In the genomic region with DNA sequence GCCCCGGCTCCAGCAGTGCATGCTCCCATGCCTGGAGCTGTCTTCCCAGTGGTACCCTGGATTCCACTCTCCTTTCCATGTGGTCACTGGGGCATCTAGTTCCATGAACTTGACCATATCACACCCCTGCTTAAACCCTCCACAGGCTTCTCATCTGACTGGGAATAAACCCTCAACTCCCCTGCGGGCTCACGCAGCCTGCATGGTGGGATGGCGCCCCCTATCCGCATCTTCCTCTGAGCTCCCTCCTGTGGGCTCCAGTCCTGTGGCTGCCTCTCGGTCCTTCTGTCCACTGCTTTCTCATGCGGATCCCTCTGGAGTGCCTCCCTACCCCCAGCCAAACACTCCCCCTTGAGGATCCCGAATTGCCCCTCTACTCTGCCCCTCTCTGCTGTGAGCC, we compare ENCODE assay signal across 1 cellular context.
TF ChIP-seq lines count a peak whose summit lies in the region.

No MANE protein-coding gene starts in this region.

TF ChIP-seq in GM12878, 131 proteins besides CTCF, POLR2A, EP300 and RAD21:
- TF ChIP-seq, protein P1, sequence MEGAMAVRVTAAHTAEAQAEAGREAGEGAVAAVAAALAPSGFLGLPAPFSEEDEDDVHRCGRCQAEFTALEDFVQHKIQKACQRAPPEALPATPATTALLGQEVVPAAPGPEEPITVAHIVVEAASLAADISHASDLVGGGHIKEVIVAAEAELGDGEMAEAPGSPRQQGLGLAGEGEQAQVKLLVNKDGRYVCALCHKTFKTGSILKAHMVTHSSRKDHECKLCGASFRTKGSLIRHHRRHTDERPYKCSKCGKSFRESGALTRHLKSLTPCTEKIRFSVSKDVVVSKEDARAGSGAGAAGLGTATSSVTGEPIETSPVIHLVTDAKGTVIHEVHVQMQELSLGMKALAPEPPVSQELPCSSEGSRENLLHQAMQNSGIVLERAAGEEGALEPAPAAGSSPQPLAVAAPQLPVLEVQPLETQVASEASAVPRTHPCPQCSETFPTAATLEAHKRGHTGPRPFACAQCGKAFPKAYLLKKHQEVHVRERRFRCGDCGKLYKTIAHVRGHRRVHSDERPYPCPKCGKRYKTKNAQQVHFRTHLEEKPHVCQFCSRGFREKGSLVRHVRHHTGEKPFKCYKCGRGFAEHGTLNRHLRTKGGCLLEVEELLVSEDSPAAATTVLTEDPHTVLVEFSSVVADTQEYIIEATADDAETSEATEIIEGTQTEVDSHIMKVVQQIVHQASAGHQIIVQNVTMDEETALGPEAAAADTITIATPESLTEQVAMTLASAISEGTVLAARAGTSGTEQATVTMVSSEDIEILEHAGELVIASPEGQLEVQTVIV (IDR thresholded peaks at IDR 0.05; ENCODE audit: borderline replicate concordance, partially characterized antibody), result no peak
- TF ChIP-seq RUNX3 (IDR thresholded peaks at IDR 0.05; ENCODE audit: low read length), result no peak
- TF ChIP-seq CHD4 (IDR thresholded peaks at IDR 0.05), result no peak
- TF ChIP-seq NFXL1 (IDR thresholded peaks at IDR 0.05; ENCODE audit: borderline replicate concordance), result no peak
- no peak for TF ChIP-seq BCLAF1 (IDR thresholded peaks at IDR 0.05)
- TF ChIP-seq, protein P2, sequence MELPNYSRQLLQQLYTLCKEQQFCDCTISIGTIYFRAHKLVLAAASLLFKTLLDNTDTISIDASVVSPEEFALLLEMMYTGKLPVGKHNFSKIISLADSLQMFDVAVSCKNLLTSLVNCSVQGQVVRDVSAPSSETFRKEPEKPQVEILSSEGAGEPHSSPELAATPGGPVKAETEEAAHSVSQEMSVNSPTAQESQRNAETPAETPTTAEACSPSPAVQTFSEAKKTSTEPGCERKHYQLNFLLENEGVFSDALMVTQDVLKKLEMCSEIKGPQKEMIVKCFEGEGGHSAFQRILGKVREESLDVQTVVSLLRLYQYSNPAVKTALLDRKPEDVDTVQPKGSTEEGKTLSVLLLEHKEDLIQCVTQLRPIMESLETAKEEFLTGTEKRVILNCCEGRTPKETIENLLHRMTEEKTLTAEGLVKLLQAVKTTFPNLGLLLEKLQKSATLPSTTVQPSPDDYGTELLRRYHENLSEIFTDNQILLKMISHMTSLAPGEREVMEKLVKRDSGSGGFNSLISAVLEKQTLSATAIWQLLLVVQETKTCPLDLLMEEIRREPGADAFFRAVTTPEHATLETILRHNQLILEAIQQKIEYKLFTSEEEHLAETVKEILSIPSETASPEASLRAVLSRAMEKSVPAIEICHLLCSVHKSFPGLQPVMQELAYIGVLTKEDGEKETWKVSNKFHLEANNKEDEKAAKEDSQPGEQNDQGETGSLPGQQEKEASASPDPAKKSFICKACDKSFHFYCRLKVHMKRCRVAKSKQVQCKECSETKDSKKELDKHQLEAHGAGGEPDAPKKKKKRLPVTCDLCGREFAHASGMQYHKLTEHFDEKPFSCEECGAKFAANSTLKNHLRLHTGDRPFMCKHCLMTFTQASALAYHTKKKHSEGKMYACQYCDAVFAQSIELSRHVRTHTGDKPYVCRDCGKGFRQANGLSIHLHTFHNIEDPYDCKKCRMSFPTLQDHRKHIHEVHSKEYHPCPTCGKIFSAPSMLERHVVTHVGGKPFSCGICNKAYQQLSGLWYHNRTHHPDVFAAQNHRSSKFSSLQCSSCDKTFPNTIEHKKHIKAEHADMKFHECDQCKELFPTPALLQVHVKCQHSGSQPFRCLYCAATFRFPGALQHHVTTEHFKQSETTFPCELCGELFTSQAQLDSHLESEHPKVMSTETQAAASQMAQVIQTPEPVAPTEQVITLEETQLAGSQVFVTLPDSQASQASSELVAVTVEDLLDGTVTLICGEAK (IDR thresholded peaks at IDR 0.05; ENCODE audit: borderline replicate concordance), result no peak
- no peak for TF ChIP-seq SMC3 (IDR thresholded peaks at IDR 0.05; ENCODE audit: borderline replicate concordance, low read length)
- no peak for TF ChIP-seq TAF1 (IDR thresholded peaks at IDR 0.05; ENCODE audit: borderline replicate concordance, low read depth, low read length)
- TF ChIP-seq CEBPB (IDR thresholded peaks at IDR 0.05; ENCODE audit: borderline replicate concordance in 1 of 2, low read depth in 2 of 2, low read length in 2 of 2), result no peak
- no peak for TF ChIP-seq ZBTB4 (CRISPR knock-in tag; IDR thresholded peaks at IDR 0.05)
- TF ChIP-seq, protein P3, sequence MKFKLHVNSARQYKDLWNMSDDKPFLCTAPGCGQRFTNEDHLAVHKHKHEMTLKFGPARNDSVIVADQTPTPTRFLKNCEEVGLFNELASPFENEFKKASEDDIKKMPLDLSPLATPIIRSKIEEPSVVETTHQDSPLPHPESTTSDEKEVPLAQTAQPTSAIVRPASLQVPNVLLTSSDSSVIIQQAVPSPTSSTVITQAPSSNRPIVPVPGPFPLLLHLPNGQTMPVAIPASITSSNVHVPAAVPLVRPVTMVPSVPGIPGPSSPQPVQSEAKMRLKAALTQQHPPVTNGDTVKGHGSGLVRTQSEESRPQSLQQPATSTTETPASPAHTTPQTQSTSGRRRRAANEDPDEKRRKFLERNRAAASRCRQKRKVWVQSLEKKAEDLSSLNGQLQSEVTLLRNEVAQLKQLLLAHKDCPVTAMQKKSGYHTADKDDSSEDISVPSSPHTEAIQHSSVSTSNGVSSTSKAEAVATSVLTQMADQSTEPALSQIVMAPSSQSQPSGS (IDR thresholded peaks at IDR 0.05; ENCODE audit: low read length), result no peak
- no peak for TF ChIP-seq PBX3 (IDR thresholded peaks at IDR 0.05; ENCODE audit: insufficient replicate concordance, low read depth, low read length)
- TF ChIP-seq SMAD5 (IDR thresholded peaks at IDR 0.05; ENCODE audit: low read depth), result no peak
- no peak for TF ChIP-seq CHD1 (IDR thresholded peaks at IDR 0.05; ENCODE audit: low read depth, low read length)
- no peak for TF ChIP-seq SREBF2 (IDR thresholded peaks at IDR 0.05; ENCODE audit: low read length)
- TF ChIP-seq NFIC (IDR thresholded peaks at IDR 0.05; ENCODE audit: low read depth, low read length), result no peak
- TF ChIP-seq YY1 (IDR thresholded peaks at IDR 0.05; ENCODE audit: low read depth, low read length), result no peak
- TF ChIP-seq MYC (IDR thresholded peaks at IDR 0.05; ENCODE audit: insufficient read depth, insufficient read length, insufficient replicate concordance, low read length, severe bottlenecking), result no peak
- TF ChIP-seq, protein P4, sequence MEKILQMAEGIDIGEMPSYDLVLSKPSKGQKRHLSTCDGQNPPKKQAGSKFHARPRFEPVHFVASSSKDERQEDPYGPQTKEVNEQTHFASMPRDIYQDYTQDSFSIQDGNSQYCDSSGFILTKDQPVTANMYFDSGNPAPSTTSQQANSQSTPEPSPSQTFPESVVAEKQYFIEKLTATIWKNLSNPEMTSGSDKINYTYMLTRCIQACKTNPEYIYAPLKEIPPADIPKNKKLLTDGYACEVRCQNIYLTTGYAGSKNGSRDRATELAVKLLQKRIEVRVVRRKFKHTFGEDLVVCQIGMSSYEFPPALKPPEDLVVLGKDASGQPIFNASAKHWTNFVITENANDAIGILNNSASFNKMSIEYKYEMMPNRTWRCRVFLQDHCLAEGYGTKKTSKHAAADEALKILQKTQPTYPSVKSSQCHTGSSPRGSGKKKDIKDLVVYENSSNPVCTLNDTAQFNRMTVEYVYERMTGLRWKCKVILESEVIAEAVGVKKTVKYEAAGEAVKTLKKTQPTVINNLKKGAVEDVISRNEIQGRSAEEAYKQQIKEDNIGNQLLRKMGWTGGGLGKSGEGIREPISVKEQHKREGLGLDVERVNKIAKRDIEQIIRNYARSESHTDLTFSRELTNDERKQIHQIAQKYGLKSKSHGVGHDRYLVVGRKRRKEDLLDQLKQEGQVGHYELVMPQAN (conservative IDR thresholded peaks at IDR 0.05), result no peak
